13 cellular contexts compared by ENCODE assay signal in the genomic region with DNA sequence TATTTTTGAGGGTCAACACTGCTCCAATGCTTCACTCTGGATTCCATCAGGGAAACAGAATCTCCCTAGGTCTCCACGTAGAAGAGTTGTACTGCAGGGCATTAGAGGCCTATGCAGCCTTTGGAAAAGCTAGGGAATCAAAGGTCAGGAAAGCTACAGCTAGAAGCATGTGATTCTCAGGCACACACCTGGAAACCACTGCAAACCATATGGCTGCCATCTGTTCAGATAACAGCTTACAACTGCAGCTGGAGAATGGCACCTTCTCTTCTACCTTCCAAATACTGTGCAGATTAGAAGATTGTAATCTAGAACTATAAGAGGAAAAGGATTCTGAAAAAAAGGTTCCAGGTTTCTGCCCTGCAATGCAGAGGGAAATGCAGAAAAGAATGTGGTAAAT.
DNase-seq lines count a peak whose midpoint lies in the region; ATAC-seq and TF ChIP-seq lines count a peak whose summit lies in the region.
"Had no signal": no experiment of that assay in that cellular context is flagged by ENCODE, and none has a peak within 500 bp of the region (broad histone marks: within the 10 kb centered on the region; RNA-seq: fewer than 3 reads in every experiment).

No MANE protein-coding gene starts in this region.

- DNase-seq in DMS53 (lab: John Stamatoyannopoulos, UW) (peak; percentile 31), DMS53 treated with DMSO at 0.1 percent for 48 hours (lab: John Stamatoyannopoulos, UW; ENCODE audit: unreplicated experiment) (no peak), NCI-H2171 (lab: John Stamatoyannopoulos, UW) (peak; percentile 61), left colon (peak; percentile 22 to 35), SK-N-DZ (ENCODE audit: low spot score) (no peak), mesothelial cell of epicardium (ENCODE audit: low spot score in 2 of 2, unreplicated experiment in 2 of 2) (no peak)
- DNase-seq: Caco-2; CD8-positive, alpha-beta memory T cell; DND-41; GDM1; KG1 had no signal

- H3K4me3 Mint-ChIP-seq in mesothelial cell of epicardium, result no peak overlapping the region
- H3K4me3 Mint-ChIP-seq: CD8-positive, alpha-beta memory T cell; IgD-negative memory B cell had no signal

- H3K27ac Mint-ChIP-seq in mesothelial cell of epicardium, result no peak overlapping the region
- H3K27ac Mint-ChIP-seq: CD8-positive, alpha-beta memory T cell; IgD-negative memory B cell had no signal

- H3K27me3 Mint-ChIP-seq in mesothelial cell of epicardium (ENCODE audit: low read depth), result peaks cover 4% of the 10 kb centered on the region
- H3K27me3 Mint-ChIP-seq: CD8-positive, alpha-beta memory T cell; IgD-negative memory B cell had no signal

- TF ChIP-seq CTCF in mesothelial cell of epicardium (IDR thresholded peaks at IDR 0.05; ENCODE audit: unreplicated experiment), result no peak

- peak; percentile 86 for ATAC-seq in left colon
- no peak for ATAC-seq in HG03159 (IDR thresholded peaks at IDR 0.05; ENCODE audit: unreplicated experiment)

- H3K9me3 Mint-ChIP-seq in mesothelial cell of epicardium, result no peaks in the 10 kb centered on the region
- H3K9me3 Mint-ChIP-seq: CD8-positive, alpha-beta memory T cell; IgD-negative memory B cell had no signal

- H3K4me1 Mint-ChIP-seq in mesothelial cell of epicardium, result no peaks in the 10 kb centered on the region
- H3K4me1 Mint-ChIP-seq: CD8-positive, alpha-beta memory T cell; IgD-negative memory B cell had no signal

- H3K36me3 Mint-ChIP-seq in mesothelial cell of epicardium, result no peaks in the 10 kb centered on the region
- H3K36me3 Mint-ChIP-seq: CD8-positive, alpha-beta memory T cell; IgD-negative memory B cell had no signal

- intact Hi-C loops in left colon (cut with DNase I, micrococcal nuclease), result no loop called here

Comparison
In these comparisons a context has a peak if more than half of its experiments do, and no peak if none do; other contexts are left out.
1. DNase-seq: peak in DMS53 (single experiment), NCI-H2171 (single experiment) and left colon (2 of 2); none in DMS53 treated with DMSO at 0.1 percent for 48 hours (single experiment), SK-N-DZ (single experiment) and mesothelial cell of epicardium (0 of 2).